In genomic region chr7:147245274-147245673, GRCh38 we compare ENCODE assay signal across 8 cellular contexts.
DNase-seq lines count a peak whose midpoint lies in the region; ATAC-seq and TF ChIP-seq lines count a peak whose summit lies in the region.

No MANE protein-coding gene starts in this region.

- no peak overlapping the region for H3K27ac Mint-ChIP-seq in activated naive CD8-positive, alpha-beta T cell treated with anti-CD3 and anti-CD28 coated beads, Interleukin-2, amount 50 U/mL, for 24 hours

- H3K27ac ChIP-seq in transverse colon = no peak overlapping the region

- H3K36me3 Mint-ChIP-seq in activated naive CD8-positive, alpha-beta T cell treated with anti-CD3 and anti-CD28 coated beads, Interleukin-2, amount 50 U/mL, for 24 hours (ENCODE audit: low read depth) = no peaks in the 10 kb centered on the region

- 34 to 67% methylated on average over 3 to 8 of the region's 8 CpGs for WGBS in transverse colon (ENCODE audit: low coverage in 1 of 2), 2 donors

- H3K4me3 ChIP-seq in NB4 (ENCODE audit: low read depth, low read length) (no peak overlapping the region), transverse colon (no peak overlapping the region)

- TF ChIP-seq POLR2A in NB4 (IDR thresholded peaks at IDR 0.05; ENCODE audit: extremely low read depth, insufficient read length) = no peak
- no peak for TF ChIP-seq POLR2A in transverse colon (IDR thresholded peaks at IDR 0.05)

- no peaks in the 10 kb centered on the region for H3K9me3 Mint-ChIP-seq in activated naive CD8-positive, alpha-beta T cell treated with anti-CD3 and anti-CD28 coated beads, Interleukin-2, amount 50 U/mL, for 24 hours

- H3K9me3 ChIP-seq in transverse colon = no peaks in the 10 kb centered on the region

- peak; percentile 64 for ATAC-seq in GM21515 (IDR thresholded peaks at IDR 0.05; ENCODE audit: unreplicated experiment)
- peak; percentile 59 for ATAC-seq in activated naive CD8-positive, alpha-beta T cell treated with anti-CD3 and anti-CD28 coated beads, Interleukin-2, amount 50 U/mL, for 24 hours

- TF ChIP-seq CTCF in NB4 (IDR thresholded peaks at IDR 0.05; ENCODE audit: low read depth, low read length) = peak; percentile 96
- TF ChIP-seq CTCF in transverse colon (IDR thresholded peaks at IDR 0.05) = peak; percentile 43 to 56 (median 49)

- H3K36me3 ChIP-seq in transverse colon = no peaks in the 10 kb centered on the region

- H3K27me3 ChIP-seq in transverse colon = no peaks in the 10 kb centered on the region

- intact Hi-C loops in transverse colon (cut with DNase I; ENCODE audit: low total_unique reads) = no loop called here

- H3K4me1 ChIP-seq in transverse colon = no peaks in the 10 kb centered on the region

- DNase-seq in NCI-H1417 (lab: John Stamatoyannopoulos, UW) (peak in 2 of 3 experiments; percentile 21 to 70), NCI-H1417 treated with DMSO at 0.1 percent for 48 hours (lab: John Stamatoyannopoulos, UW) (no peak), NB4 (ENCODE audit: low read depth) (peak; percentile 67), inferior parietal cortex (ENCODE audit: extremely low spot score) (peak; percentile 42), transverse colon (peak; percentile 12), NCI-H1436 (lab: John Stamatoyannopoulos, UW) (no peak)
- DNase-seq in activated naive CD8-positive, alpha-beta T cell treated with anti-CD3 and anti-CD28 coated beads, Interleukin-2, amount 50 U/mL, for 24 hours = peak; percentile 13

- no peaks in the 10 kb centered on the region for H3K27me3 Mint-ChIP-seq in activated naive CD8-positive, alpha-beta T cell treated with anti-CD3 and anti-CD28 coated beads, Interleukin-2, amount 50 U/mL, for 24 hours

- H3K4me3 Mint-ChIP-seq in activated naive CD8-positive, alpha-beta T cell treated with anti-CD3 and anti-CD28 coated beads, Interleukin-2, amount 50 U/mL, for 24 hours = no peak overlapping the region

- in situ Hi-C loops in transverse colon (cut with MboI; ENCODE audit: low pct_ligation_motif_present in 1 of 4, low pct_unique_long_range_greater_than_20kb in 1 of 4, low sequenced_read_pairs in 3 of 4) = loop anchor here in 3 of 4 donors (10.0 to 25.0 kb wide), 2 partner anchors 840 to 842 kb away; no protein-coding TSS in a partner anchor

- peaks cover 2% of the 10 kb centered on the region for H3K4me1 Mint-ChIP-seq in activated naive CD8-positive, alpha-beta T cell treated with anti-CD3 and anti-CD28 coated beads, Interleukin-2, amount 50 U/mL, for 24 hours

- no peak for TF ChIP-seq EP300 in transverse colon (IDR thresholded peaks at IDR 0.05; ENCODE audit: low read depth)

Comparison
In these comparisons a context has a peak if more than half of its experiments do, and no peak if none do; other contexts are left out.
1. DNase-seq: peak in NCI-H1417 (2 of 3), NB4 (single experiment), activated naive CD8-positive, alpha-beta T cell treated with anti-CD3 and anti-CD28 coated beads, Interleukin-2, amount 50 U/mL, for 24 hours (single experiment), inferior parietal cortex (single experiment) and transverse colon (single experiment); none in NCI-H1417 treated with DMSO at 0.1 percent for 48 hours (single experiment) and NCI-H1436 (single experiment).